33 cellular contexts compared by ENCODE assay signal in genomic region chr4:23700197-23700596, GRCh38.
DNase-seq lines count a peak whose midpoint lies in the region; ATAC-seq, FAIRE-seq and TF ChIP-seq lines count a peak whose summit lies in the region.
"Had no signal": no experiment of that assay in that cellular context is flagged by ENCODE, and none has a peak within 500 bp of the region (broad histone marks: within the 10 kb centered on the region; RNA-seq: fewer than 3 reads in every experiment).

No MANE protein-coding gene starts in this region.

- H2BK20ac ChIP-seq in H1 (ENCODE audit: low read length), result no peak overlapping the region

- H3K56ac ChIP-seq in H1 (replicated peaks; ENCODE audit: insufficient read length, low read depth, low read length), result no peak overlapping the region

- no peak overlapping the region for H3K4me2 ChIP-seq in GM23338
- no peak overlapping the region for H3K4me2 ChIP-seq in H1 (ENCODE audit: insufficient read depth in 1 of 2, low read depth in 2 of 2, low read length in 2 of 2)
- H3K4me2 ChIP-seq: A549; BLaER1; BLaER1 treated with 17β-estradiol and CSF1 and Interleukin-3, amounts not matched to agents 10 nM and 100 nM had no signal

- H3K27me3 Mint-ChIP-seq in GM23338 (ENCODE audit: insufficient read depth, low read depth, poor library complexity), result no peaks in the 10 kb centered on the region
- no peaks in the 10 kb centered on the region for H3K27me3 Mint-ChIP-seq in HFFc6 (ENCODE audit: insufficient read depth)
- H3K27me3 Mint-ChIP-seq: B cell; CD4-positive, alpha-beta memory T cell; CD4-positive, alpha-beta T cell; CD4-positive, CD25-positive, alpha-beta regulatory T cell; CD8-positive, alpha-beta memory T cell had no signal

- H3K4ac ChIP-seq in H1 (replicated peaks; ENCODE audit: insufficient read length, low read depth, low read length), result no peak overlapping the region

- DNase-seq in GM23338 (ENCODE audit: low spot score) (no peak), H1 (ENCODE audit: low read depth in 1 of 2, low spot score in 2 of 2) (no peak), UCSD-AML1 (lab: John Stamatoyannopoulos, UW; ENCODE audit: unreplicated experiment) (no peak), HFFc6 (no peak)
- DNase-seq: 8988T; ACHN; AML-193; BE2C; C1 segment of cervical spinal cord; Caco-2; Calu3; CD4-positive, alpha-beta memory T cell; CD4-positive, alpha-beta T cell; CD4-positive, CD25-positive, alpha-beta regulatory T cell; CD8-positive, alpha-beta memory T cell; CD8-positive, alpha-beta T cell; COR-L47; DMS 273 treated with DMSO at 0.1 percent for 48 hours; DMS153; DMS53; DMS79; DMS79 treated with DMSO at 0.1 percent for 48 hours; DND-41; EL had no signal

- no peak for ATAC-seq in GM23338
- ATAC-seq: A549; CD8-positive, alpha-beta T cell had no signal

- H3K79me1 ChIP-seq in H1 (ENCODE audit: low read depth, low read length), result no peaks in the 10 kb centered on the region

- H3K9me3 ChIP-seq in H1 (ENCODE audit: insufficient read depth in 2 of 2, low read depth in 1 of 2, low read length in 1 of 2), result no peaks in the 10 kb centered on the region
- H3K9me3 ChIP-seq: A549; BE2C; BLaER1; BLaER1 treated with 17β-estradiol and CSF1 and Interleukin-3, amounts not matched to agents 10 nM and 100 nM; Caco-2 had no signal

- H3F3A ChIP-seq in GM23338 (replicated peaks; ENCODE audit: low read depth), result no peaks in the 10 kb centered on the region

- no peaks in the 10 kb centered on the region for H4K20me1 ChIP-seq in GM23338 (replicated peaks; ENCODE audit: insufficient read depth)
- H4K20me1 ChIP-seq in H1 (replicated peaks in 1 of 2; ENCODE audit: control insufficient read depth in 1 of 2, insufficient read depth in 2 of 2, low read length in 2 of 2), result no peaks in the 10 kb centered on the region
- H4K20me1 ChIP-seq: BLaER1; BLaER1 treated with 17β-estradiol and CSF1 and Interleukin-3, amounts not matched to agents 10 nM and 100 nM had no signal

- H3K9me2 ChIP-seq in GM23338 (ENCODE audit: insufficient read depth), result peaks cover 2% of the 10 kb centered on the region; the same call in 1 of the 2 replicates

- H3K18ac ChIP-seq in H1 (ENCODE audit: extremely low read depth, low read length), result no peak overlapping the region

- no peaks in the 10 kb centered on the region for H3K79me2 ChIP-seq in GM23338 (replicated peaks; ENCODE audit: insufficient read depth)
- H3K79me2 ChIP-seq in H1 (ENCODE audit: control insufficient read depth in 1 of 2, insufficient read depth in 2 of 2, low read length in 2 of 2), result no peaks in the 10 kb centered on the region

- H2AK5ac ChIP-seq in H1 (ENCODE audit: low read depth, low read length), result no peak overlapping the region

- no peak for TF ChIP-seq RAD21 in H1 (IDR thresholded peaks at IDR 0.05 in 1 of 2, conservative IDR thresholded peaks at IDR 0.05 in 1 of 2; ENCODE audit: low read depth in 2 of 2, low read length in 2 of 2)

- H3K4me1 Mint-ChIP-seq in GM23338 (no peaks in the 10 kb centered on the region), HFFc6 (ENCODE audit: low read depth) (no peaks in the 10 kb centered on the region)
- H3K4me1 Mint-ChIP-seq: B cell; CD14-positive monocyte; CD4-positive, alpha-beta memory T cell; CD4-positive, CD25-positive, alpha-beta regulatory T cell; CD8-positive, alpha-beta memory T cell had no signal

- CTCF ChIA-PET in H1 (lab: Charles Lee; ENCODE audit: partially characterized antibody), result no interaction called here

- no peak overlapping the region for H4K91ac ChIP-seq in H1 (replicated peaks; ENCODE audit: insufficient read length, low read length)

- POLR2A ChIA-PET in H1 (lab: Charles Lee; ENCODE audit: partially characterized antibody), result no interaction called here

- H2AFZ ChIP-seq in GM23338, result peak overlapping the region; percentile 74; the same call in 1 of the 2 replicates
- H2AFZ ChIP-seq in H1 (ENCODE audit: low read length), result 0 out of 2 replicates have a peak overlapping the region, but pooled peaks have one; percentile 67

- H2BK5ac ChIP-seq in H1 (ENCODE audit: low read depth, low read length), result no peak overlapping the region

- no peak overlapping the region for H4K8ac ChIP-seq in H1 (ENCODE audit: extremely low read depth, insufficient read depth, low read length)

- H3K36me3 Mint-ChIP-seq in GM23338 (ENCODE audit: low read depth), result no peaks in the 10 kb centered on the region
- no peaks in the 10 kb centered on the region for H3K36me3 Mint-ChIP-seq in HFFc6 (ENCODE audit: low read depth)
- H3K36me3 Mint-ChIP-seq: CD14-positive monocyte; CD4-positive, alpha-beta memory T cell; CD4-positive, CD25-positive, alpha-beta regulatory T cell; CD8-positive, alpha-beta memory T cell; CD8-positive, alpha-beta T cell had no signal

- WGBS in H1 (ENCODE audit: extremely low coverage in 1 of 2, insufficient coverage in 1 of 2, insufficient read length in 1 of 2, insufficient replicate concordance in 2 of 2, low coverage in 1 of 2, low lambda C conversion rate in 2 of 2, missing lambda C conversion rate in 1 of 2), 2 experiments, result 97% methylated on average over 4 of the region's 4 CpGs; no CpG with 5 or more reads in 1 of the 2 experiments

- no peak for TF ChIP-seq CTCF in GM23338 (conservative IDR thresholded peaks at IDR 0.05; ENCODE audit: low read depth in 2 of 2)
- no peak for TF ChIP-seq CTCF in H1 (IDR thresholded peaks at IDR 0.05; ENCODE audit: control extremely low read depth in 1 of 3, insufficient read depth in 1 of 3, low read depth in 1 of 3, low read length in 3 of 3)
- TF ChIP-seq CTCF in HFFc6 (IDR thresholded peaks at IDR 0.05), result no peak

- H3K4me1 ChIP-seq in GM23338 (ENCODE audit: insufficient read depth) (no peaks in the 10 kb centered on the region), H1 (replicated peaks in 1 of 4; ENCODE audit: control insufficient read depth in 3 of 4, insufficient read depth in 4 of 4, low read length in 3 of 4) (no peaks in the 10 kb centered on the region)
- H3K4me1 ChIP-seq: A549, BE2C, BLaER1, Caco-2 had no signal

- H3K9me3 Mint-ChIP-seq in GM23338 (no peaks in the 10 kb centered on the region; the same call in 2 of the 3 replicates), HFFc6 (peaks cover 34% of the 10 kb centered on the region)

- H2BK12ac ChIP-seq in H1 (ENCODE audit: low read depth, low read length), result no peak overlapping the region

- no peak overlapping the region for H3K14ac ChIP-seq in H1 (ENCODE audit: insufficient read length)

- no peak overlapping the region for H4K5ac ChIP-seq in H1 (ENCODE audit: insufficient read length, low read depth, low read length)

- H3K27ac Mint-ChIP-seq in GM23338 (no peak overlapping the region), HFFc6 (no peak overlapping the region)
- H3K27ac Mint-ChIP-seq: B cell; CD14-positive monocyte; CD4-positive, alpha-beta memory T cell; CD4-positive, alpha-beta T cell; CD4-positive, CD25-positive, alpha-beta regulatory T cell; CD8-positive, alpha-beta memory T cell; CD8-positive, alpha-beta T cell had no signal

- no peak overlapping the region for H2BK120ac ChIP-seq in H1 (replicated peaks; ENCODE audit: low read depth, low read length)

- no peak overlapping the region; the same call in 1 of the 2 replicates for H2BK15ac ChIP-seq in H1 (ENCODE audit: low read length)

- no peak overlapping the region for H3K9ac ChIP-seq in H1 (replicated peaks in 1 of 4; ENCODE audit: extremely low read depth in 1 of 4, low read depth in 3 of 4, low read length in 3 of 4)
- H3K9ac ChIP-seq: BLaER1; BLaER1 treated with 17β-estradiol and CSF1 and Interleukin-3, amounts not matched to agents 10 nM and 100 nM had no signal

- FAIRE-seq in H1 (lab: Jason Lieb, UNC), result no peak
- FAIRE-seq: A204.1, A549, D721Med had no signal

- TF ChIP-seq EP300 in H1 (IDR thresholded peaks at IDR 0.05; ENCODE audit: borderline replicate concordance in 1 of 2, low read depth in 2 of 2, low read length in 2 of 2), result no peak

- H3K27me3 ChIP-seq in GM23338 (ENCODE audit: insufficient read depth) (no peaks in the 10 kb centered on the region), H1 (replicated peaks in 1 of 4; ENCODE audit: control insufficient read depth in 3 of 4, extremely low read depth in 1 of 4, insufficient read depth in 3 of 4, low read length in 3 of 4) (no peaks in the 10 kb centered on the region)
- H3K27me3 ChIP-seq: BE2C; BLaER1; BLaER1 treated with 17β-estradiol and CSF1 and Interleukin-3, amounts not matched to agents 10 nM and 100 nM had no signal

- no peak overlapping the region for H3K4me3 Mint-ChIP-seq in GM23338
- H3K4me3 Mint-ChIP-seq in HFFc6, result no peak overlapping the region
- H3K4me3 Mint-ChIP-seq: B cell; CD14-positive monocyte; CD4-positive, alpha-beta memory T cell; CD4-positive, alpha-beta T cell; CD4-positive, CD25-positive, alpha-beta regulatory T cell; CD8-positive, alpha-beta memory T cell; CD8-positive, alpha-beta T cell had no signal

- no peaks in the 10 kb centered on the region for H3K23me2 ChIP-seq in H1 (ENCODE audit: low read depth, low read length)

- H3K36me3 ChIP-seq in GM23338 (ENCODE audit: insufficient read depth), result no peaks in the 10 kb centered on the region
- no peaks in the 10 kb centered on the region for H3K36me3 ChIP-seq in H1 (ENCODE audit: control insufficient read depth in 2 of 4, insufficient read depth in 4 of 4, low read length in 3 of 4)
- H3K36me3 ChIP-seq: BE2C; BLaER1; BLaER1 treated with 17β-estradiol and CSF1 and Interleukin-3, amounts not matched to agents 10 nM and 100 nM had no signal

- H3K27ac ChIP-seq in GM23338 (ENCODE audit: low read depth), result no peak overlapping the region
- no peak overlapping the region for H3K27ac ChIP-seq in H1 (ENCODE audit: low read depth, low read length)
- H3K27ac ChIP-seq: 22Rv1; A549; BLaER1; BLaER1 treated with 17β-estradiol and CSF1 and Interleukin-3, amounts not matched to agents 10 nM and 100 nM; C4-2B had no signal

- no peak for TF ChIP-seq POLR2A in H1 (IDR thresholded peaks at IDR 0.05; ENCODE audit: control extremely low read depth in 1 of 2, low read depth in 2 of 2, low read length in 2 of 2)

- H3K4me3 ChIP-seq in GM23338, result no peak overlapping the region
- no peak overlapping the region for H3K4me3 ChIP-seq in H1 (ENCODE audit: extremely low read depth in 1 of 4, insufficient read depth in 2 of 4, low read depth in 3 of 4, low read length in 4 of 4)
- H3K4me3 ChIP-seq: A549; BLaER1; BLaER1 treated with 17β-estradiol and CSF1 and Interleukin-3, amounts not matched to agents 10 nM and 100 nM had no signal

- H3K23ac ChIP-seq in H1 (ENCODE audit: insufficient read length), result no peak overlapping the region

TF ChIP-seq in GM23338, 12 proteins besides CTCF, POLR2A, EP300 and RAD21 (continues in another document):
- TF ChIP-seq EZH2phosphoT487 (IDR thresholded peaks at IDR 0.05; ENCODE audit: unreplicated experiment), result no peak
- no peak for TF ChIP-seq EZH2 (IDR thresholded peaks at IDR 0.05; ENCODE audit: low read depth, unreplicated experiment)
- TF ChIP-seq POLR2AphosphoS5 (IDR thresholded peaks at IDR 0.05; ENCODE audit: low read depth), result no peak
- no peak for TF ChIP-seq ZNF331 (CRISPR knock-in tag; IDR thresholded peaks at IDR 0.05; ENCODE audit: low read depth)

TF ChIP-seq in H1, 55 proteins besides CTCF, POLR2A, EP300 and RAD21 (continues in another document):
- TF ChIP-seq GTF2F1 (IDR thresholded peaks at IDR 0.05; ENCODE audit: borderline replicate concordance, low read depth, low read length), result no peak
- no peak for TF ChIP-seq JUN (IDR thresholded peaks at IDR 0.05; ENCODE audit: low read depth, low read length)
- no peak for TF ChIP-seq SP2 (IDR thresholded peaks at IDR 0.05; ENCODE audit: low read length)
- no peak for TF ChIP-seq RXRA (IDR thresholded peaks at IDR 0.05; ENCODE audit: insufficient read depth, low read depth, low read length)
